23 cellular contexts compared by ENCODE assay signal in genomic region chr5:89723907-89724306, GRCh38.
A peak's percentile ranks its signal among the peaks of the same experiment; 100 is the strongest.
DNase-seq lines count a peak whose midpoint lies in the region; ATAC-seq and TF ChIP-seq lines count a peak whose summit lies in the region.
"Had no signal": no experiment of that assay in that cellular context is flagged by ENCODE, and none has a peak within 500 bp of the region (broad histone marks: within the 10 kb centered on the region; RNA-seq: fewer than 3 reads in every experiment).

No MANE protein-coding gene starts in this region.

- H3F3A ChIP-seq in smooth muscle cell (ENCODE audit: low read depth) = no peaks in the 10 kb centered on the region

- TF ChIP-seq CTCF in smooth muscle cell (IDR thresholded peaks at IDR 0.05; ENCODE audit: borderline replicate concordance, insufficient read depth, poor library complexity, severe bottlenecking) = no peak

- peaks cover 0 to 28% (median 18%) of the 10 kb centered on the region in 5 donors for H3K4me1 ChIP-seq in subcutaneous abdominal adipose tissue (ENCODE audit: control insufficient read depth in 5 of 5, insufficient read depth in 5 of 5, low read length in 5 of 5)
- no peaks in the 10 kb centered on the region for H3K4me1 ChIP-seq in smooth muscle cell (ENCODE audit: low read depth)
- H3K4me1 ChIP-seq: BLaER1 had no signal

- peak; percentile 3 for DNase-seq in ELR (ENCODE audit: low read depth)
- DNase-seq in fibroblast of peridontal ligament (ENCODE audit: extremely low read depth) = peak; percentile 20
- no peak for DNase-seq in substantia nigra (lab: John Stamatoyannopoulos, UW)
- no peak for DNase-seq in smooth muscle cell (lab: John Stamatoyannopoulos, UW; ENCODE audit: unreplicated experiment)
- no peak for DNase-seq in effector CD4-positive, alpha-beta T cell
- DNase-seq: CD4-positive, CD25-positive, alpha-beta regulatory T cell; DMS153; GOT3; NCI-H1092; NCI-H1417 treated with DMSO at 0.1 percent for 48 hours; NCI-H1694 treated with DMSO at 0.1 percent for 48 hours; NCI-H2081 treated with DMSO at 0.1 percent for 48 hours; NCI-H2171; NCI-H226; NCI-H510A; NCI-H69; SHP77 had no signal

- H3K27me3 ChIP-seq in subcutaneous abdominal adipose tissue (ENCODE audit: control insufficient read depth in 5 of 5, insufficient read depth in 4 of 5, low read length in 5 of 5) (no peaks in the 10 kb centered on the region), smooth muscle cell (ENCODE audit: low read depth) (no peaks in the 10 kb centered on the region)
- H3K27me3 ChIP-seq: BLaER1 had no signal

- no peak for ATAC-seq in SK-N-SH treated with all-trans-retinoic acid at 6 μM for 48 hours
- ATAC-seq: HCT116, Panc1 had no signal

- H3K4me3 ChIP-seq in subcutaneous abdominal adipose tissue (ENCODE audit: low read depth in 1 of 5, low read length in 5 of 5) (no peak overlapping the region), smooth muscle cell (no peak overlapping the region)
- H3K4me3 ChIP-seq: BLaER1 had no signal

- H3K36me3 ChIP-seq in subcutaneous abdominal adipose tissue (ENCODE audit: control insufficient read depth in 5 of 5, insufficient read depth in 5 of 5, low read length in 5 of 5) = no peaks in the 10 kb centered on the region
- H3K36me3 ChIP-seq in smooth muscle cell (ENCODE audit: low read depth) = no peaks in the 10 kb centered on the region
- H3K36me3 ChIP-seq: BLaER1 had no signal

- H3K27ac ChIP-seq in subcutaneous abdominal adipose tissue (ENCODE audit: low read depth, low read length) = peak overlapping the region; percentile 6
- H3K27ac ChIP-seq in substantia nigra (ENCODE audit: low read depth, low read length, poor library complexity, severe bottlenecking) = no peak overlapping the region
- H3K27ac ChIP-seq in smooth muscle cell (ENCODE audit: low read depth) = no peak overlapping the region
- H3K27ac ChIP-seq: BLaER1, RWPE1 had no signal

- WGBS in smooth muscle cell (ENCODE audit: low lambda C conversion rate) = 74% methylated on average over 2 of the region's 2 CpGs

- H3K9ac ChIP-seq in subcutaneous abdominal adipose tissue (ENCODE audit: low read length in 5 of 5) = no peak overlapping the region
- no peak overlapping the region for H3K9ac ChIP-seq in smooth muscle cell (ENCODE audit: low read depth)
- H3K9ac ChIP-seq: BLaER1 had no signal

- no peak overlapping the region for H3K4me2 ChIP-seq in smooth muscle cell
- H3K4me2 ChIP-seq: BLaER1 had no signal

- no peaks in the 10 kb centered on the region for H4K20me1 ChIP-seq in smooth muscle cell (ENCODE audit: low read depth)
- H4K20me1 ChIP-seq: BLaER1 had no signal

- H3K9me3 ChIP-seq in subcutaneous abdominal adipose tissue (ENCODE audit: control insufficient read depth in 5 of 5, low read length in 5 of 5) = no peaks in the 10 kb centered on the region
- H3K9me3 ChIP-seq in smooth muscle cell (replicated peaks; ENCODE audit: low read depth) = no peaks in the 10 kb centered on the region
- H3K9me3 ChIP-seq: BLaER1 had no signal

- no peak overlapping the region for H2AFZ ChIP-seq in smooth muscle cell (ENCODE audit: low read depth)

- H3K79me2 ChIP-seq in smooth muscle cell (ENCODE audit: low read depth) = no peaks in the 10 kb centered on the region

TF ChIP-seq in SK-N-SH treated with all-trans-retinoic acid at 6 μM for 48 hours, 23 proteins besides CTCF, POLR2A, EP300 and RAD21:
- peak; percentile 52 for TF ChIP-seq ISL1 (CRISPR knock-in tag; IDR thresholded peaks at IDR 0.05)
- TF ChIP-seq, protein P1, sequence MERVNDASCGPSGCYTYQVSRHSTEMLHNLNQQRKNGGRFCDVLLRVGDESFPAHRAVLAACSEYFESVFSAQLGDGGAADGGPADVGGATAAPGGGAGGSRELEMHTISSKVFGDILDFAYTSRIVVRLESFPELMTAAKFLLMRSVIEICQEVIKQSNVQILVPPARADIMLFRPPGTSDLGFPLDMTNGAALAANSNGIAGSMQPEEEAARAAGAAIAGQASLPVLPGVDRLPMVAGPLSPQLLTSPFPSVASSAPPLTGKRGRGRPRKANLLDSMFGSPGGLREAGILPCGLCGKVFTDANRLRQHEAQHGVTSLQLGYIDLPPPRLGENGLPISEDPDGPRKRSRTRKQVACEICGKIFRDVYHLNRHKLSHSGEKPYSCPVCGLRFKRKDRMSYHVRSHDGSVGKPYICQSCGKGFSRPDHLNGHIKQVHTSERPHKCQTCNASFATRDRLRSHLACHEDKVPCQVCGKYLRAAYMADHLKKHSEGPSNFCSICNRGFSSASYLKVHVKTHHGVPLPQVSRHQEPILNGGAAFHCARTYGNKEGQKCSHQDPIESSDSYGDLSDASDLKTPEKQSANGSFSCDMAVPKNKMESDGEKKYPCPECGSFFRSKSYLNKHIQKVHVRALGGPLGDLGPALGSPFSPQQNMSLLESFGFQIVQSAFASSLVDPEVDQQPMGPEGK (CRISPR knock-in tag; IDR thresholded peaks at IDR 0.05; ENCODE audit: borderline replicate concordance) = no peak

Comparison
In these comparisons a context has a peak if more than half of its experiments do, and no peak if none do; other contexts are left out.
1. DNase-seq: peak in ELR (single experiment) and fibroblast of peridontal ligament (single experiment); none in substantia nigra (0 of 49), smooth muscle cell (single experiment) and effector CD4-positive, alpha-beta T cell (single experiment).